Comparison of ENCODE assay signal across 25 cellular contexts in genomic region chrX:10022273-10022541, GRCh38. TPM values are rescaled to one million over a fixed set of nuclear protein-coding genes. Genes with fewer than 3 reads are reported as not detected.
"Had no signal": no experiment of that assay in that cellular context is flagged by ENCODE, and none has a peak within 500 bp of the region (broad histone marks: within the 10 kb centered on the region; RNA-seq: fewer than 3 reads in every experiment).

No MANE protein-coding gene starts in this region.

- DNase-seq: cortex of kidney; effector memory CD4-positive, alpha-beta T cell; immature natural killer cell; left lung; lower lobe of right lung; naive B cell; occipital lobe; stimulated activated CD4-positive, alpha-beta T cell treated with anti-CD3 and anti-CD28 coated beads, Interleukin-2, amount 100 ng/mL, for 24 hours; stimulated activated CD4-positive, alpha-beta T cell treated with anti-CD3 and anti-CD28 coated beads, Interleukin-4, amount 100 ng/mL, for 4 hours; stimulated activated naive B cell treated with anti-CD40 and anti-IgM and Interleukin-4, amounts not matched to agents 10 μg/mL and 1 μg/mL and 100 μg/mL, for 72 hours; stimulated activated naive CD8-positive, alpha-beta T cell treated with anti-CD3 and anti-CD28 coated beads, Interleukin-15, amount 100 ng/mL, for 72 hours had no signal

- H3K36me3 Mint-ChIP-seq: immature natural killer cell, memory B cell, naive B cell had no signal

- H3K9me3 ChIP-seq: esophagus muscularis mucosa, gastrocnemius medialis, left lung, lower lobe of right lung, pancreas, testis, tibial nerve had no signal

- H3K4me3 ChIP-seq: esophagus muscularis mucosa, gastrocnemius medialis, left lung, lower lobe of right lung, pancreas, skin epidermis, testis, tibial nerve had no signal

- H3K27ac Mint-ChIP-seq: immature natural killer cell; memory B cell; nephron; progenitor cell of endocrine pancreas; stimulated activated naive B cell treated with anti-CD40 and anti-IgM and Interleukin-4, amounts not matched to agents 10 μg/mL and 1 μg/mL and 100 μg/mL, for 72 hours; stimulated activated naive CD8-positive, alpha-beta T cell treated with anti-CD3 and anti-CD28 coated beads, Interleukin-15, amount 100 ng/mL, for 72 hours had no signal

- ATAC-seq: gastrocnemius medialis; stimulated activated naive B cell treated with anti-CD40 and anti-IgM and Interleukin-4, amounts not matched to agents 10 μg/mL and 1 μg/mL and 100 μg/mL, for 72 hours; stimulated activated naive CD8-positive, alpha-beta T cell treated with anti-CD3 and anti-CD28 coated beads, Interleukin-15, amount 100 ng/mL, for 72 hours had no signal

- H3K4me1 Mint-ChIP-seq: immature natural killer cell had no signal

- FAIRE-seq: endometrium, keratinocyte, pancreas had no signal

- H3K4me3 Mint-ChIP-seq: immature natural killer cell; memory B cell; naive B cell; nephron; stimulated activated naive B cell treated with anti-CD40 and anti-IgM and Interleukin-4, amounts not matched to agents 10 μg/mL and 1 μg/mL and 100 μg/mL, for 72 hours; stimulated activated naive CD8-positive, alpha-beta T cell treated with anti-CD3 and anti-CD28 coated beads, Interleukin-15, amount 100 ng/mL, for 72 hours had no signal

- H3K9me3 Mint-ChIP-seq: immature natural killer cell; memory B cell; naive B cell; stimulated activated naive B cell treated with anti-CD40 and anti-IgM and Interleukin-4, amounts not matched to agents 10 μg/mL and 1 μg/mL and 100 μg/mL, for 72 hours; stimulated activated naive CD8-positive, alpha-beta T cell treated with anti-CD3 and anti-CD28 coated beads, Interleukin-15, amount 100 ng/mL, for 72 hours had no signal

- H3K27me3 ChIP-seq: esophagus muscularis mucosa, gastrocnemius medialis, left lung, pancreas, testis, tibial nerve had no signal

- H3K27ac ChIP-seq: esophagus muscularis mucosa, gastrocnemius medialis, left lung, lower lobe of right lung, pancreas, skin epidermis, testis, tibial nerve had no signal

- H3K27me3 Mint-ChIP-seq: memory B cell; naive B cell; progenitor cell of endocrine pancreas; stimulated activated naive B cell treated with anti-CD40 and anti-IgM and Interleukin-4, amounts not matched to agents 10 μg/mL and 1 μg/mL and 100 μg/mL, for 72 hours; stimulated activated naive CD8-positive, alpha-beta T cell treated with anti-CD3 and anti-CD28 coated beads, Interleukin-15, amount 100 ng/mL, for 72 hours had no signal

- H3K36me3 ChIP-seq: esophagus muscularis mucosa, gastrocnemius medialis, left lung, lower lobe of right lung, pancreas, tibial nerve had no signal

- H3K4me1 ChIP-seq: pancreas had no signal

RNA-seq across cellular contexts. Expression of gene CLDN34, which starts 55.0 kb away (rescaled TPM):
- total RNA-seq: fibroblast of villous mesenchyme, gastrocnemius medialis, sciatic nerve, subcutaneous adipose tissue, tibial nerve had no signal
- polyA plus RNA-seq: immature natural killer cell had no signal
